Comparison of ENCODE assay signal across 9 cellular contexts in genomic region chr1:22861764-22862440, GRCh38.
A peak's percentile ranks its signal among the peaks of the same experiment; 100 is the strongest.
DNase-seq lines count a peak whose midpoint lies in the region; ATAC-seq, FAIRE-seq and TF ChIP-seq lines count a peak whose summit lies in the region.
"Had no signal": no experiment of that assay in that cellular context is flagged by ENCODE, and none has a peak within 500 bp of the region (broad histone marks: within the 10 kb centered on the region; RNA-seq: fewer than 3 reads in every experiment).

No MANE protein-coding gene starts in this region.

- H3K79me2 ChIP-seq in PC-9 (ENCODE audit: low read depth) (no peaks in the 10 kb centered on the region), fibroblast of lung (ENCODE audit: control insufficient read depth, insufficient read depth, low read length) (no peaks in the 10 kb centered on the region)

- in situ Hi-C loops in ACHN (cut with HindIII; ENCODE audit: low pct_ligation_motif_present, low pct_unique_long_range_greater_than_20kb, low sequenced_read_pairs) = no loop called here

- H3K27ac ChIP-seq in PC-9 = peak overlapping the region; percentile 91
- no peak overlapping the region for H3K27ac ChIP-seq in fibroblast of lung (ENCODE audit: insufficient read depth, low read length)
- H3K27ac ChIP-seq in pancreas = no peak overlapping the region

- H3K27me3 Mint-ChIP-seq in activated T-cell treated with anti-CD3 and anti-CD28 coated beads, Interleukin-2, amount 50 U/mL, for 4 hours (ENCODE audit: low read depth) = peaks cover 5% of the 10 kb centered on the region

- H3K4me1 ChIP-seq in PC-9 (replicated peaks; ENCODE audit: insufficient read depth) (peaks cover 19% of the 10 kb centered on the region), fibroblast of lung (ENCODE audit: control insufficient read depth, extremely low read depth, insufficient read depth, low read length) (peaks cover 3% of the 10 kb centered on the region), pancreas (no peaks in the 10 kb centered on the region)

- no peak for FAIRE-seq in pancreas (lab: Jason Lieb, UNC)

- no peaks in the 10 kb centered on the region for H3K9me2 ChIP-seq in PC-9 (ENCODE audit: insufficient read depth)

- peaks cover 10% of the 10 kb centered on the region; the same call in 1 of the 2 replicates for H3F3A ChIP-seq in PC-9 (ENCODE audit: insufficient read depth, low read depth)

- H3K4me3 ChIP-seq in GM06990 (replicated peaks; ENCODE audit: low read depth, low read length) (no peak overlapping the region), PC-9 (no peak overlapping the region), fibroblast of lung (replicated peaks in 1 of 4; ENCODE audit: control extremely low read depth in 1 of 4, insufficient read depth in 1 of 4, low read depth in 3 of 4, low read length in 4 of 4) (no peak overlapping the region), pancreas (no peak overlapping the region)

- TF ChIP-seq CTCF in GM06990 (IDR thresholded peaks at IDR 0.05; ENCODE audit: insufficient read depth, low read length, poor library complexity, severe bottlenecking) = peak; percentile 74
- TF ChIP-seq CTCF in PC-9 (conservative IDR thresholded peaks at IDR 0.05) = peak; percentile 92
- peak; percentile 90 to 95 for TF ChIP-seq CTCF in fibroblast of lung (conservative IDR thresholded peaks at IDR 0.05 in 1 of 2, IDR thresholded peaks at IDR 0.05 in 1 of 2; ENCODE audit: low read depth in 1 of 2, low read length in 2 of 2)
- peak; percentile 28 to 69 (median 58) for TF ChIP-seq CTCF in pancreas (IDR thresholded peaks at IDR 0.05)

- no peak overlapping the region for H3K9ac ChIP-seq in fibroblast of lung (ENCODE audit: insufficient read depth, low read length)

- H3K27me3 ChIP-seq in GM06990 (replicated peaks; ENCODE audit: control insufficient read depth, insufficient read depth, low read length) (no peaks in the 10 kb centered on the region; the same call in none of the 2 replicates), PC-9 (ENCODE audit: insufficient read depth, low read depth) (no peaks in the 10 kb centered on the region), fibroblast of lung (ENCODE audit: control insufficient read depth, insufficient read depth, low read length) (no peaks in the 10 kb centered on the region), pancreas (no peaks in the 10 kb centered on the region)

- H3K9me3 ChIP-seq in PC-9 (ENCODE audit: insufficient read depth, low read depth) = no peaks in the 10 kb centered on the region
- H3K9me3 ChIP-seq in fibroblast of lung (ENCODE audit: control insufficient read depth, insufficient read depth, low read depth, low read length) = no peaks in the 10 kb centered on the region
- H3K9me3 ChIP-seq in pancreas = no peaks in the 10 kb centered on the region

- H4K20me1 ChIP-seq in PC-9 (ENCODE audit: insufficient read depth) (no peaks in the 10 kb centered on the region), fibroblast of lung (ENCODE audit: control insufficient read depth, extremely low read depth, insufficient read depth, low read length) (no peaks in the 10 kb centered on the region)

- peak; percentile 46 for DNase-seq in ACHN
- DNase-seq in GM06990 (ENCODE audit: extremely low read depth, insufficient read length) = no peak
- DNase-seq in PC-9 = peak; percentile 75 to 88
- DNase-seq in fibroblast of lung (ENCODE audit: low read depth in 2 of 2) = peak; percentile 67 to 73
- peak in 3 of 6 donors; percentile 33 to 70 (median 39) for DNase-seq in pancreas
- no peak for DNase-seq in NCI-H187 (lab: John Stamatoyannopoulos, UW)
- DNase-seq in OCI-M2 (lab: John Stamatoyannopoulos, UW; ENCODE audit: unreplicated experiment) = no peak
- DNase-seq in activated T-cell treated with anti-CD3 and anti-CD28 coated beads, Interleukin-2, amount 50 U/mL, for 4 hours = no peak

- H3K9me3 Mint-ChIP-seq in activated T-cell treated with anti-CD3 and anti-CD28 coated beads, Interleukin-2, amount 50 U/mL, for 4 hours = no peaks in the 10 kb centered on the region
- H3K9me3 Mint-ChIP-seq: stimulated activated naive CD8-positive, alpha-beta T cell treated with anti-CD3 and anti-CD28 coated beads, Interleukin-15, Interleukin-2, amounts not matched to agents 100 ng/mL and 50 ng/mL, for 24 hours had no signal

- H3K36me3 ChIP-seq in GM06990 (ENCODE audit: control insufficient read depth, insufficient read depth, low read length) (no peaks in the 10 kb centered on the region), PC-9 (ENCODE audit: low read depth) (no peaks in the 10 kb centered on the region), fibroblast of lung (ENCODE audit: control insufficient read depth, insufficient read depth, low read length) (no peaks in the 10 kb centered on the region), pancreas (no peaks in the 10 kb centered on the region)

- CTCF ChIA-PET in PC-9 (lab: Charles Lee) = interaction anchor here (0.5 to 2.5 kb wide), 10 partner anchors 9 to 210 kb away, joined by 3 to 37 read pairs (median 4); no protein-coding TSS in a partner anchor

- 56 to 60% methylated on average over 4 of the region's 4 CpGs for WGBS in pancreas, 2 donors

- no TSS peak for BruUV-seq in PC-9 (replicated peaks; lab: Mats Ljungman, UMichigan)

- peak; percentile 53 to 94 (median 80) for ATAC-seq in pancreas
- no peak for ATAC-seq in activated T-cell treated with anti-CD3 and anti-CD28 coated beads, Interleukin-2, amount 50 U/mL, for 4 hours

- intact Hi-C loops in PC-9 (cut with micrococcal nuclease; ENCODE audit: unreplicated experiment) (loop anchor here (1.0 to 5.0 kb wide), 5 partner anchors 36 to 188 kb away; no protein-coding TSS in a partner anchor), pancreas (cut with DNase I) (loop anchor here in 1 of 3 donors (10.0 kb wide), 1 partner anchor 157 kb away; no protein-coding TSS in a partner anchor)

- POLR2A ChIA-PET in PC-9 (lab: Charles Lee; ENCODE audit: unreplicated experiment) = interaction anchor here (0.6 to 0.7 kb wide), 2 partner anchors 116 to 766 kb away, joined by 3 to 4 read pairs; no protein-coding TSS in a partner anchor

- H2AFZ ChIP-seq in PC-9 (no peak overlapping the region), fibroblast of lung (ENCODE audit: low read length) (no peak overlapping the region)

- H3K36me3 Mint-ChIP-seq in activated T-cell treated with anti-CD3 and anti-CD28 coated beads, Interleukin-2, amount 50 U/mL, for 4 hours (ENCODE audit: insufficient read depth) = no peaks in the 10 kb centered on the region

- H3K4me2 ChIP-seq in PC-9 = peak overlapping the region; percentile 51
- no peak overlapping the region for H3K4me2 ChIP-seq in fibroblast of lung (ENCODE audit: extremely low read depth, insufficient read depth, low read length)

- H3K4me3 Mint-ChIP-seq in activated T-cell treated with anti-CD3 and anti-CD28 coated beads, Interleukin-2, amount 50 U/mL, for 4 hours = no peak overlapping the region
- H3K4me3 Mint-ChIP-seq: stimulated activated naive CD8-positive, alpha-beta T cell treated with anti-CD3 and anti-CD28 coated beads, Interleukin-15, Interleukin-2, amounts not matched to agents 100 ng/mL and 50 ng/mL, for 24 hours had no signal

- no peaks in the 10 kb centered on the region for H3K4me1 Mint-ChIP-seq in activated T-cell treated with anti-CD3 and anti-CD28 coated beads, Interleukin-2, amount 50 U/mL, for 4 hours (ENCODE audit: low read depth)

Comparison
In these comparisons a context has a peak if more than half of its experiments do, and no peak if none do; other contexts are left out.
1. DNase-seq: peak in ACHN (single experiment), PC-9 (2 of 2) and fibroblast of lung (2 of 2); none in GM06990 (single experiment), NCI-H187 (0 of 2), OCI-M2 (single experiment) and activated T-cell treated with anti-CD3 and anti-CD28 coated beads, Interleukin-2, amount 50 U/mL, for 4 hours (single experiment).
2. ATAC-seq: peak in pancreas (4 of 4); none in activated T-cell treated with anti-CD3 and anti-CD28 coated beads, Interleukin-2, amount 50 U/mL, for 4 hours (0 of 2).
3. Peak in every context shown above with its lines, with median percentiles within 50 percentile points of each other: CTCF ChIP-seq.